Comparison of ENCODE assay signal across 1 cellular context in the genomic region with DNA sequence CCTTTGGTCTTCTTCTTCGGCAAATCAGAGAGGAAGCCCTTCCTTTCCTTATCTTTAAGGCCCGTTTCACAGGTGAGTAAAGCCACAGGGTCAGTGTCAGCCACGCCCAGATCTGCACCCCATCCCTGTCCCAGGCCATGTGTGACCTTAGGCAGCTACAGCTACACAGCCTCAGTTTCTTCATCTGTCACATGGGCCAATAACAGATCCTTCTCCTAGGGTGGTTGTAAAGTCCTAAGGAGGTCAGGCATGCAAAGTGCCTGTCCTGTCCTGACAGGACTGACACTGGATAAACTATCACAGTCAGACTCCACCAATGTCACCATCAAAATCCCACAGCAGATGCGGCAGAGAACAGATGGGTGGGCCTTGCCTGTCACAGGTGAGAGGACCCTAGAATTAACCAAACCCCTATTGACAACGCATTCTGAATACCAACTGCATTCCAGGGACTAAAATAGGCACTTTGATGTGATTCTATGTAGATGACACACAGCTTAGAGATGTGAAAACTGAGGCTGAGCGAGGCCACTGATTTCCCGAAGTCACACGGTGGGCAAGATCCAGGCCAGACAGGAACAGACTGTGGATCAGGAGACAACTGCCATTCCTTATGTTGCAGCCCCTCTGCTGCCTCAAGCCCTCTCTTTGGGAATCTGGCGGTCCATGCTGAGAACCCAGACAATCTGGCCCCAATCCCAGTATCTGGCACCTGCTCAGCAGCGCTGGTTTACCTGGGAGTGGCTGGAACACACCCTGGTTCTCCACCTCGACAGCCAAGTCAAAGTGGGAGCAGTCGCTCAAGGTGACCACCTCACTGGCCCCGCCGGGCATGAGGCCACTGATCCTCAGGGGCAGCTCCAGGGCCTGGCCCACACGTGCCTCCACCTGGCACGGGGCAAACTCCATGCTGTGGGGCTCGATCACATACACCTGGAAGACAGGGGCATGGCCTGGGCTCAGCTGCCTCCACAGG.
TF ChIP-seq lines count a peak whose summit lies in the region.

No MANE protein-coding gene starts in this region.

TF ChIP-seq in IMR-90, 13 proteins besides CTCF, POLR2A, EP300 and RAD21:
- no peak for TF ChIP-seq RCOR1 (IDR thresholded peaks at IDR 0.05; ENCODE audit: insufficient replicate concordance, low read length)
- TF ChIP-seq, protein P1, sequence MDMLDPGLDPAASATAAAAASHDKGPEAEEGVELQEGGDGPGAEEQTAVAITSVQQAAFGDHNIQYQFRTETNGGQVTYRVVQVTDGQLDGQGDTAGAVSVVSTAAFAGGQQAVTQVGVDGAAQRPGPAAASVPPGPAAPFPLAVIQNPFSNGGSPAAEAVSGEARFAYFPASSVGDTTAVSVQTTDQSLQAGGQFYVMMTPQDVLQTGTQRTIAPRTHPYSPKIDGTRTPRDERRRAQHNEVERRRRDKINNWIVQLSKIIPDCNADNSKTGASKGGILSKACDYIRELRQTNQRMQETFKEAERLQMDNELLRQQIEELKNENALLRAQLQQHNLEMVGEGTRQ (IDR thresholded peaks at IDR 0.05; ENCODE audit: low read depth, low read length): no peak
- TF ChIP-seq CEBPB (IDR thresholded peaks at IDR 0.05; ENCODE audit: low read depth, low read length): no peak
- no peak for TF ChIP-seq SMC3 (IDR thresholded peaks at IDR 0.05; ENCODE audit: low read depth, low read length)
- no peak for TF ChIP-seq FOS (IDR thresholded peaks at IDR 0.05; ENCODE audit: low read depth, low read length)
- no peak for TF ChIP-seq RFX5 (IDR thresholded peaks at IDR 0.05; ENCODE audit: low read depth, low read length)
- no peak for TF ChIP-seq MXI1 (IDR thresholded peaks at IDR 0.05; ENCODE audit: borderline replicate concordance, low read depth, low read length)
- TF ChIP-seq BHLHE40 (IDR thresholded peaks at IDR 0.05; ENCODE audit: low read depth, low read length): no peak
- no peak for TF ChIP-seq MAFK (IDR thresholded peaks at IDR 0.05; ENCODE audit: low read depth, low read length)
